ENCODE assay signal across 23 cellular contexts in the genomic region with DNA sequence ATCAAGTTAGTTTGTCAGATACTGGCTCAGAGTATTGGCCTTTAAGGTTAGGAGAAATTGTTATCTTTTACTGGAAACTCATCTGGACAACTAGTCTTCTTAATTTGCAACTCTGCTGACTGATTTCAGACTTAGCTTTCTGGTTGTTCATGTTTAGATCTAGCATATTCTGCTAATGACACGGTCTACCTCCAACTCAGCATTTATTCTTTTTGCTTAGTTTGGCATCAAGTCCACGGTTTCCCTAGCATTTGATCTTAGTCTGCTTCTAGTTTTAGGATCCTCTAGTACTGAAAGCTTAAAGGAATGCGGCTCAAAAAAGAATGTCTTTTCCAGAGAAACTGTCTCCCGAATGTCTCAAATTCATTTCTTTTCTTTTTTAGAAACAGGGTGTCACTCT.
DNase-seq lines count a peak whose midpoint lies in the region; ATAC-seq, FAIRE-seq and TF ChIP-seq lines count a peak whose summit lies in the region.
"Had no signal": no experiment of that assay in that cellular context is flagged by ENCODE, and none has a peak within 500 bp of the region (broad histone marks: within the 10 kb centered on the region; RNA-seq: fewer than 3 reads in every experiment).

No MANE protein-coding gene starts in this region.

- H3K4me1 Mint-ChIP-seq in T-helper 17 cell, result peaks cover 2% of the 10 kb centered on the region
- H3K4me1 Mint-ChIP-seq in activated CD8-positive, alpha-beta T cell treated with anti-CD3 and anti-CD28 coated beads for 36 hours (ENCODE audit: low read depth), result peaks cover 2% of the 10 kb centered on the region
- H3K4me1 Mint-ChIP-seq: CD4-positive, alpha-beta memory T cell had no signal

- TF ChIP-seq EP300 in K562 (IDR thresholded peaks at IDR 0.05; ENCODE audit: low read length), result no peak

- no peak overlapping the region for H3K4me3 Mint-ChIP-seq in T-helper 17 cell
- H3K4me3 Mint-ChIP-seq in activated CD8-positive, alpha-beta T cell treated with anti-CD3 and anti-CD28 coated beads for 36 hours, result no peak overlapping the region
- H3K4me3 Mint-ChIP-seq: CD4-positive, alpha-beta memory T cell had no signal

- no peak overlapping the region for H2AFZ ChIP-seq in K562 (ENCODE audit: low read depth, low read length)

- POLR2A ChIA-PET in K562 (lab: Yijun Ruan, JAX), result interaction anchor here (1.2 kb wide), 1 partner anchor 11 kb away, joined by 3 read pairs; no protein-coding TSS in a partner anchor
- POLR2A ChIA-PET in activated CD8-positive, alpha-beta T cell treated with anti-CD3 and anti-CD28 coated beads for 36 hours (lab: Charles Lee), result interaction anchor here (0.6 kb wide), 1 partner anchor 8 kb away, joined by 3 read pairs; no protein-coding TSS in a partner anchor

- ATAC-seq in T-helper 17 cell (no peak), K562 (no peak), thoracic aorta (ENCODE audit: insufficient number of reproducible peaks, low FRiP score, low read depth) (no peak)
- no peak for ATAC-seq in activated CD8-positive, alpha-beta T cell treated with anti-CD3 and anti-CD28 coated beads for 36 hours

- H3K36me3 Mint-ChIP-seq in T-helper 17 cell (ENCODE audit: low read depth), result peaks cover 6% of the 10 kb centered on the region
- H3K36me3 Mint-ChIP-seq in activated CD8-positive, alpha-beta T cell treated with anti-CD3 and anti-CD28 coated beads for 36 hours (ENCODE audit: low read depth), result no peaks in the 10 kb centered on the region

- no peak overlapping the region for H3K4me3 ChIP-seq in K562
- H3K4me3 ChIP-seq in thoracic aorta, result peak overlapping the region; percentile 42
- no peak overlapping the region for H3K4me3 ChIP-seq in uterus
- H3K4me3 ChIP-seq: BLaER1 treated with 17β-estradiol and CSF1 and Interleukin-3, amounts not matched to agents 10 nM and 100 nM had no signal

- H3K79me2 ChIP-seq in K562 (ENCODE audit: control insufficient read depth, insufficient read depth, low read length), result no peaks in the 10 kb centered on the region

- peak overlapping the region; percentile 89 for H3K27ac Mint-ChIP-seq in T-helper 17 cell
- H3K27ac Mint-ChIP-seq in activated CD8-positive, alpha-beta T cell treated with anti-CD3 and anti-CD28 coated beads for 36 hours, result no peak overlapping the region

- DNase-seq in T-helper 17 cell, result no peak
- no peak for DNase-seq in K562 (ENCODE audit: extremely low read depth in 1 of 4, low spot score in 3 of 4)
- DNase-seq in fibroblast of peridontal ligament (ENCODE audit: extremely low read depth), result peak; percentile 88
- DNase-seq in thoracic aorta (ENCODE audit: low spot score), result no peak
- DNase-seq in stimulated activated CD4-positive, alpha-beta T cell treated with anti-CD3 and anti-CD28 coated beads, Interleukin-2, amount 100 ng/mL, for 48 hours, result no peak
- DNase-seq in activated CD8-positive, alpha-beta T cell treated with anti-CD3 and anti-CD28 coated beads for 36 hours, result no peak
- DNase-seq in uterus, result no peak
- DNase-seq: Caco-2; CD4-positive, alpha-beta memory T cell; DND-41; GOT3; NCI-H1105; NCI-H2081; NCI-H2171; NCI-H345; NCI-H774; NK-92 treated with Interleukin-12 subunit alpha and Interleukin-12 subunit beta, amount 100 ng/mL, for 24 hours; SHP77 treated with DMSO at 0.1 percent for 48 hours had no signal

- no peaks in the 10 kb centered on the region for H3K27me3 Mint-ChIP-seq in T-helper 17 cell
- H3K27me3 Mint-ChIP-seq in activated CD8-positive, alpha-beta T cell treated with anti-CD3 and anti-CD28 coated beads for 36 hours, result no peaks in the 10 kb centered on the region
- H3K27me3 Mint-ChIP-seq: CD4-positive, alpha-beta memory T cell had no signal

- no TSS peak for BruUV-seq in K562 (replicated peaks; lab: Mats Ljungman, UMichigan)

- no peak overlapping the region for H3K9ac ChIP-seq in K562 (ENCODE audit: insufficient read depth in 1 of 2, low read depth in 2 of 2, low read length in 2 of 2)
- H3K9ac ChIP-seq: BLaER1 treated with 17β-estradiol and CSF1 and Interleukin-3, amounts not matched to agents 10 nM and 100 nM; KMS-11 had no signal

- H3K4me2 ChIP-seq in K562 (ENCODE audit: insufficient read depth, low read length), result no peak overlapping the region
- H3K4me2 ChIP-seq: BLaER1 treated with 17β-estradiol and CSF1 and Interleukin-3, amounts not matched to agents 10 nM and 100 nM; KMS-11 had no signal

- peak; percentile 23 for FAIRE-seq in K562 (lab: Jason Lieb, UNC)
- FAIRE-seq: GM18507, GM19239 had no signal

- H3K36me3 ChIP-seq in K562 (ENCODE audit: control insufficient read depth, insufficient read depth, low read length), result no peaks in the 10 kb centered on the region
- no peaks in the 10 kb centered on the region for H3K36me3 ChIP-seq in thoracic aorta
- H3K36me3 ChIP-seq in uterus, result no peaks in the 10 kb centered on the region

- no peaks in the 10 kb centered on the region for H4K20me1 ChIP-seq in K562 (replicated peaks; ENCODE audit: control insufficient read depth, insufficient read depth, low read length)
- H4K20me1 ChIP-seq: BLaER1 treated with 17β-estradiol and CSF1 and Interleukin-3, amounts not matched to agents 10 nM and 100 nM had no signal

- in situ Hi-C loops in K562 (cut with MboI), result no loop called here

- no peaks in the 10 kb centered on the region for H3K9me3 Mint-ChIP-seq in activated CD8-positive, alpha-beta T cell treated with anti-CD3 and anti-CD28 coated beads for 36 hours
- H3K9me3 Mint-ChIP-seq: CD4-positive, alpha-beta memory T cell had no signal

- TF ChIP-seq RAD21 in K562 (CRISPR knock-in tag; conservative IDR thresholded peaks at IDR 0.05 in 1 of 2, IDR thresholded peaks at IDR 0.05 in 1 of 2), result no peak

- H3K9me1 ChIP-seq in K562 (ENCODE audit: control insufficient read depth, insufficient read depth, low read length), result no peaks in the 10 kb centered on the region

- H3K9me3 ChIP-seq in T-helper 17 cell (ENCODE audit: control insufficient read depth, low read length, poor library complexity, severe bottlenecking) (no peaks in the 10 kb centered on the region), K562 (replicated peaks; ENCODE audit: control insufficient read depth, insufficient read depth, low read depth, low read length) (no peaks in the 10 kb centered on the region), thoracic aorta (no peaks in the 10 kb centered on the region), uterus (no peaks in the 10 kb centered on the region)
- H3K9me3 ChIP-seq: Caco-2 had no signal

- no peak for TF ChIP-seq CTCF in K562 (IDR thresholded peaks at IDR 0.05 in 2 of 3, conservative IDR thresholded peaks at IDR 0.05 in 1 of 3; ENCODE audit: insufficient read depth in 2 of 3, low read depth in 1 of 3, low read length in 3 of 3)
- no peak for TF ChIP-seq CTCF in thoracic aorta (IDR thresholded peaks at IDR 0.05)
- TF ChIP-seq CTCF in activated CD8-positive, alpha-beta T cell treated with anti-CD3 and anti-CD28 coated beads for 36 hours (IDR thresholded peaks at IDR 0.05), result no peak
- no peak for TF ChIP-seq CTCF in uterus (IDR thresholded peaks at IDR 0.05)

- CTCF ChIA-PET in K562 (lab: Yijun Ruan, JAX; ENCODE audit: low intra/inter-chr PET ratio), result no interaction called here
- CTCF ChIA-PET in activated CD8-positive, alpha-beta T cell treated with anti-CD3 and anti-CD28 coated beads for 36 hours (lab: Charles Lee), result no interaction called here

- no peak for TF ChIP-seq POLR2A in K562 (conservative IDR thresholded peaks at IDR 0.05)
- no peak for TF ChIP-seq POLR2A in uterus (IDR thresholded peaks at IDR 0.05)

- WGBS in K562 (ENCODE audit: insufficient coverage, low coverage, missing lambda C conversion rate), result 44% methylated on average over 4 of the region's 4 CpGs

- H3K27ac ChIP-seq in K562 (ENCODE audit: extremely low read depth, low read depth, low read length), result no peak overlapping the region
- peak overlapping the region; percentile 0 to 56 for H3K27ac ChIP-seq in thoracic aorta
- H3K27ac ChIP-seq in uterus, result no peak overlapping the region
- H3K27ac ChIP-seq: BLaER1 treated with 17β-estradiol and CSF1 and Interleukin-3, amounts not matched to agents 10 nM and 100 nM; KMS-11; RWPE1 had no signal

- intact Hi-C loops in K562 (cut with micrococcal nuclease) (no loop called here), uterus (cut with DNase I; ENCODE audit: low total_unique reads) (no loop called here)
- intact Hi-C loops in activated CD8-positive, alpha-beta T cell treated with anti-CD3 and anti-CD28 coated beads for 36 hours (cut with micrococcal nuclease), result no loop called here

- H3K27me3 ChIP-seq in K562 (ENCODE audit: control insufficient read depth in 2 of 2, insufficient read depth in 2 of 2, low read length in 2 of 2) (no peaks in the 10 kb centered on the region), thoracic aorta (replicated peaks; ENCODE audit: insufficient read depth) (no peaks in the 10 kb centered on the region), uterus (no peaks in the 10 kb centered on the region)
- H3K27me3 ChIP-seq: BLaER1 treated with 17β-estradiol and CSF1 and Interleukin-3, amounts not matched to agents 10 nM and 100 nM had no signal

- H3K4me1 ChIP-seq in K562 (replicated peaks in 1 of 2; ENCODE audit: control insufficient read depth in 2 of 2, insufficient read depth in 2 of 2, low read length in 2 of 2) (no peaks in the 10 kb centered on the region), thoracic aorta (ENCODE audit: control insufficient read depth in 1 of 2, low read depth in 2 of 2) (peaks cover 25 to 42% of the 10 kb centered on the region in 2 donors), uterus (peaks cover 0 to 10% of the 10 kb centered on the region in 2 donors)
- H3K4me1 ChIP-seq: BLaER1 treated with 17β-estradiol and CSF1 and Interleukin-3, amounts not matched to agents 10 nM and 100 nM; Caco-2 had no signal

TF ChIP-seq in K562, 482 proteins besides CTCF, POLR2A, EP300 and RAD21 (continues in another document):
- TF ChIP-seq HMBOX1 (IDR thresholded peaks at IDR 0.05) (peak; percentile 46; the same call in 1 of the 2 replicates), ARID2 (IDR thresholded peaks at IDR 0.05) (no peak), DNMT1 (IDR thresholded peaks at IDR 0.05) (no peak)

Comparison
In these comparisons a context has a peak if more than half of its experiments do, and no peak if none do; other contexts are left out.
1. H3K27ac ChIP-seq: peak in thoracic aorta (2 of 2); none in K562 (single experiment) and uterus (0 of 2).